21 cellular contexts compared by ENCODE assay signal in genomic region chr10:101550965-101551364, GRCh38.
"Had no signal": no experiment of that assay in that cellular context is flagged by ENCODE, and none has a peak within 500 bp of the region (broad histone marks: within the 10 kb centered on the region; RNA-seq: fewer than 3 reads in every experiment).

No MANE protein-coding gene starts in this region.

- H3K4me1 Mint-ChIP-seq: activated B cell treated with CpG ODN at 0.5 μM for 24 hours; activated naive CD8-positive, alpha-beta T cell treated with anti-CD3 and anti-CD28 coated beads, Interleukin-2, amount 10 ng/mL, durations not matched to agents 7 days and 5 days had no signal

- H3K4me3 Mint-ChIP-seq: activated B cell treated with CpG ODN at 0.5 μM for 24 hours; activated naive CD8-positive, alpha-beta T cell treated with anti-CD3 and anti-CD28 coated beads, Interleukin-2, amount 10 ng/mL, durations not matched to agents 7 days and 5 days; T-helper 17 cell had no signal

- DNase-seq: activated B cell treated with CpG ODN at 0.5 μM for 24 hours; activated CD4-positive, alpha-beta T cell treated with anti-CD3 and anti-CD28 coated beads for 4 hours; activated CD8-positive, alpha-beta memory T cell treated with anti-CD3 and anti-CD28 coated beads for 24 hours; activated effector memory CD4-positive, alpha-beta T cell treated with Interleukin-2 at 50 U/mL for 16 hours; activated naive CD4-positive, alpha-beta T cell; activated naive CD8-positive, alpha-beta T cell treated with anti-CD3 and anti-CD28 coated beads, Interleukin-2, amount 10 ng/mL, durations not matched to agents 7 days and 5 days; aorta; central memory CD4-positive, alpha-beta T cell; MM.1S; NCI-H1105; NCI-H1436; NCI-H1694 treated with DMSO at 0.1 percent for 48 hours; NCI-H2029 treated with DMSO at 0.1 percent for 48 hours; NCI-H345; NCI-H510A; NCI-H526 treated with DMSO at 0.1 percent for 48 hours; NCI-H82; SIG-M5; T-helper 17 cell; T-helper 9 cell had no signal

- H3K4me1 ChIP-seq: breast epithelium had no signal

- H3K9me3 Mint-ChIP-seq: activated B cell treated with CpG ODN at 0.5 μM for 24 hours; activated naive CD8-positive, alpha-beta T cell treated with anti-CD3 and anti-CD28 coated beads, Interleukin-2, amount 10 ng/mL, durations not matched to agents 7 days and 5 days had no signal

- H3K9me3 ChIP-seq: breast epithelium had no signal

- H3K27ac ChIP-seq: breast epithelium had no signal

- H3K27me3 Mint-ChIP-seq: activated B cell treated with CpG ODN at 0.5 μM for 24 hours; activated naive CD8-positive, alpha-beta T cell treated with anti-CD3 and anti-CD28 coated beads, Interleukin-2, amount 10 ng/mL, durations not matched to agents 7 days and 5 days; T-helper 17 cell had no signal

- H3K27ac Mint-ChIP-seq: activated B cell treated with CpG ODN at 0.5 μM for 24 hours; activated naive CD8-positive, alpha-beta T cell treated with anti-CD3 and anti-CD28 coated beads, Interleukin-2, amount 10 ng/mL, durations not matched to agents 7 days and 5 days; T-helper 17 cell had no signal

- H3K27me3 ChIP-seq: breast epithelium had no signal

- H3K36me3 ChIP-seq: breast epithelium had no signal

- ATAC-seq: T-helper 17 cell had no signal

- H3K4me3 ChIP-seq: breast epithelium had no signal
